In genomic region chr11:122781378-122782040, GRCh38 we compare ENCODE assay signal across 8 cellular contexts. TPM values are rescaled to one million over a fixed set of nuclear protein-coding genes. Genes with fewer than 3 reads are reported as not detected.
A peak's percentile ranks its signal among the peaks of the same experiment; 100 is the strongest.
DNase-seq lines count a peak whose midpoint lies in the region; ATAC-seq and TF ChIP-seq lines count a peak whose summit lies in the region.

No MANE protein-coding gene starts in this region.

- no peaks in the 10 kb centered on the region for H3K9me3 Mint-ChIP-seq in chondrocyte (ENCODE audit: low read depth)

- no peaks in the 10 kb centered on the region for H3K27me3 Mint-ChIP-seq in chondrocyte (ENCODE audit: low read depth)

- ATAC-seq in HG03066 (IDR thresholded peaks at IDR 0.05; ENCODE audit: low read depth, unreplicated experiment) (peak; percentile 73), left lobe of liver (peak; percentile 99)

- peak; percentile 95 for TF ChIP-seq CTCF in chondrocyte (IDR thresholded peaks at IDR 0.05)

- H3K36me3 Mint-ChIP-seq in chondrocyte (ENCODE audit: low read depth), result peaks cover 1% of the 10 kb centered on the region

- peaks cover 33% of the 10 kb centered on the region for H3K4me1 Mint-ChIP-seq in chondrocyte (ENCODE audit: low read depth)

- H3K27ac Mint-ChIP-seq in chondrocyte (ENCODE audit: unreplicated experiment), result peak overlapping the region; percentile 43

- peak; percentile 29 for DNase-seq in NCI-H1436 (lab: John Stamatoyannopoulos, UW)
- no peak for DNase-seq in NCI-H1436 treated with DMSO at 0.1 percent for 48 hours (lab: John Stamatoyannopoulos, UW)
- peak; percentile 82 for DNase-seq in NCI-H345 (lab: John Stamatoyannopoulos, UW)
- DNase-seq in activated CD4-positive, alpha-beta T cell treated with anti-CD3 and anti-CD28 coated beads for 24 hours (ENCODE audit: low read depth in 2 of 2), result peak; percentile 70 to 71
- DNase-seq in chondrocyte (ENCODE audit: low spot score), result peak; percentile 94
- DNase-seq in left lobe of liver (ENCODE audit: low spot score), result peak; percentile 84
- DNase-seq in stimulated activated CD4-positive, alpha-beta T cell treated with anti-CD3 and anti-CD28 coated beads, Interleukin-4, amount 100 ng/mL, for 24 hours, result peak; percentile 84

- H3K4me3 Mint-ChIP-seq in chondrocyte (ENCODE audit: unreplicated experiment), result no peak overlapping the region

RNA-seq across cellular contexts. Expression of gene CRTAM, which starts 56.8 kb away (rescaled TPM):
- not detected in 3 replicates for total RNA-seq in chondrocyte
- total RNA-seq in left lobe of liver, result not detected
